Comparison of ENCODE assay signal across 18 cellular contexts in the genomic region with DNA sequence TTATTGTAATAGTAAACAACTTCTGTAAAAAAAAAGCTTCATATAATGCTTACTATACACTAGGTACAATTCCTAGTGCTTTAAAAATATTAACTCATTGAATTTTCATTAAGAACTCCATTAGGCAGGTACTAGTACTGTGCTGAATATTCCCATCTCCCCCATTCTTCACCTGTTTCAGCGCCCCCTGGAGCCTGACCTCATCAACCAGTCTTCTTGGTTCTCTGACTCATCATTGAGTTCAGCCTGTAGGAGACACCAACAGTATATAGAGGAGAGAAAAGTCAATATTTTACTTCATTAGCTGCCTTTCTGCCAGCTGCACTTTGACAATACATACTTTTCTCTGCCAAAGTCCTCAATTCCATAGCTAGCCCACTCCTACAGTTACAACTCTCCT.
DNase-seq lines count a peak whose midpoint lies in the region; ATAC-seq, FAIRE-seq and TF ChIP-seq lines count a peak whose summit lies in the region.
"Had no signal": no experiment of that assay in that cellular context is flagged by ENCODE, and none has a peak within 500 bp of the region (broad histone marks: within the 10 kb centered on the region; RNA-seq: fewer than 3 reads in every experiment).

No MANE protein-coding gene starts in this region.

- H2AFZ ChIP-seq in H9 (ENCODE audit: low read length): no peak overlapping the region
- no peak overlapping the region for H2AFZ ChIP-seq in GM12878 (ENCODE audit: control insufficient read depth, low read depth, low read length)
- no peak overlapping the region for H2AFZ ChIP-seq in neural progenitor cell (replicated peaks)

- no peak overlapping the region for H3T11ph ChIP-seq in H9 (ENCODE audit: low read length)

- no peaks in the 10 kb centered on the region for H3K23me2 ChIP-seq in H9 (ENCODE audit: insufficient read length, low read depth, low read length, poor library complexity, severe bottlenecking)

- no TSS peak for BruUV-seq in GM12878 (replicated peaks; lab: Mats Ljungman, UMichigan)

- no peak for TF ChIP-seq POLR2A in GM12878 (IDR thresholded peaks at IDR 0.05; ENCODE audit: low read depth, low read length)

- no peaks in the 10 kb centered on the region for H3K36me3 Mint-ChIP-seq in H9 (ENCODE audit: insufficient read depth in 1 of 3, low read depth in 3 of 3)
- H3K36me3 Mint-ChIP-seq in neural progenitor cell: no peaks in the 10 kb centered on the region
- H3K36me3 Mint-ChIP-seq: CD4-positive, CD25-positive, alpha-beta regulatory T cell; type B pancreatic cell had no signal

- SMC1A ChIA-PET in GM12878 (lab: Charles Lee; ENCODE audit: uncharacterized antibody, unreplicated experiment): no interaction called here

- no peak overlapping the region for H3K18ac ChIP-seq in H9 (ENCODE audit: insufficient read length, low read depth, low read length)

- WGBS in H9 (ENCODE audit: extremely low coverage, insufficient read length, low lambda C conversion rate): no CpG with 5 or more reads among the region's 1 CpG
- 0% methylated on average over 1 of the region's 1 CpG for WGBS in GM12878 (ENCODE audit: insufficient coverage, insufficient replicate concordance, low lambda C conversion rate, missing lambda C conversion rate)

- no peaks in the 10 kb centered on the region for H3F3A ChIP-seq in neural progenitor cell (ENCODE audit: low read depth)

- no peak overlapping the region for H2BK120ac ChIP-seq in H9 (ENCODE audit: low read depth, low read length, poor library complexity, severe bottlenecking)

- H2BK12ac ChIP-seq in H9 (ENCODE audit: insufficient read length, low read depth, low read length): no peak overlapping the region

- POLR2A ChIA-PET in GM12878 (lab: Charles Lee): no interaction called here

- H3K9me3 ChIP-seq in H9 (ENCODE audit: control insufficient read depth, low read depth, low read length): no peaks in the 10 kb centered on the region
- H3K9me3 ChIP-seq in GM12878 (replicated peaks; ENCODE audit: control insufficient read depth, insufficient read depth, low read length): no peaks in the 10 kb centered on the region
- no peaks in the 10 kb centered on the region for H3K9me3 ChIP-seq in neural progenitor cell (ENCODE audit: low read depth)
- H3K9me3 ChIP-seq: gastrocnemius medialis, lower lobe of right lung, sigmoid colon had no signal

- H2AK5ac ChIP-seq in H9 (ENCODE audit: insufficient read length, low read length): no peak overlapping the region

- H3K79me2 ChIP-seq in H9 (ENCODE audit: insufficient read depth, low read length): no peaks in the 10 kb centered on the region
- no peaks in the 10 kb centered on the region for H3K79me2 ChIP-seq in GM12878 (ENCODE audit: control insufficient read depth, insufficient read depth, low read length)
- H3K79me2 ChIP-seq in neural progenitor cell (ENCODE audit: low read depth): no peaks in the 10 kb centered on the region

- H3K4me1 Mint-ChIP-seq in H9 (peaks cover 4 to 5% of the 10 kb centered on the region in 2 experiments; a peak in 2 of 4 replicates), neural progenitor cell (peaks cover 19% of the 10 kb centered on the region)
- H3K4me1 Mint-ChIP-seq: CD4-positive, CD25-positive, alpha-beta regulatory T cell had no signal

- no peak overlapping the region for H3K14ac ChIP-seq in H9 (ENCODE audit: insufficient read depth, low read length)

- H3K27me3 Mint-ChIP-seq in H9 (ENCODE audit: low read depth) (no peaks in the 10 kb centered on the region), neural progenitor cell (ENCODE audit: insufficient read depth, low read depth) (no peaks in the 10 kb centered on the region)
- H3K27me3 Mint-ChIP-seq: stimulated activated naive CD8-positive, alpha-beta T cell treated with anti-CD3 and anti-CD28 coated beads, Interleukin-15, Interleukin-2, amounts not matched to agents 100 ng/mL and 50 ng/mL, for 24 hours had no signal

- H2BK15ac ChIP-seq in H9 (ENCODE audit: low read depth, low read length): no peak overlapping the region

- H3K56ac ChIP-seq in H9 (ENCODE audit: insufficient read length, low read depth, low read length): no peak overlapping the region

- no peak for TF ChIP-seq EP300 in GM12878 (IDR thresholded peaks at IDR 0.05; ENCODE audit: borderline replicate concordance in 1 of 2, control insufficient read depth in 1 of 2, low read depth in 2 of 2, low read length in 2 of 2)

- in situ Hi-C loops in GM12878 (cut with MboI): no loop called here

- no peak for TF ChIP-seq RAD21 in GM12878 (IDR thresholded peaks at IDR 0.05; ENCODE audit: insufficient read depth, low read depth, low read length)

- H3K4me2 ChIP-seq in H9 (ENCODE audit: insufficient read depth, insufficient read length, low read length): no peak overlapping the region
- H3K4me2 ChIP-seq in GM12878 (ENCODE audit: control insufficient read depth, insufficient read depth): no peak overlapping the region
- H3K4me2 ChIP-seq in neural progenitor cell: no peak overlapping the region

- no peak overlapping the region for H3K4me3 ChIP-seq in GM12878
- no peak overlapping the region for H3K4me3 ChIP-seq in neural progenitor cell
- H3K4me3 ChIP-seq: gastrocnemius medialis, lower lobe of right lung, sigmoid colon, SJSA1 had no signal

- no peak overlapping the region for H3K4ac ChIP-seq in H9 (ENCODE audit: low read depth, low read length)

- H3K27ac ChIP-seq in H9 (ENCODE audit: insufficient read length, low read depth, low read length) (no peak overlapping the region), GM12878 (ENCODE audit: control insufficient read depth, insufficient read depth) (no peak overlapping the region), neural progenitor cell (no peak overlapping the region)
- H3K27ac ChIP-seq: gastrocnemius medialis, lower lobe of right lung, sigmoid colon, SJSA1 had no signal

- H4K5ac ChIP-seq in H9 (ENCODE audit: insufficient read length, low read depth, low read length): no peak overlapping the region

- no peak for FAIRE-seq in GM12878 (lab: Jason Lieb, UNC)

- H3K36me3 ChIP-seq in GM12878 (ENCODE audit: control insufficient read depth in 2 of 2, insufficient read depth in 2 of 2, low read length in 1 of 2) (no peaks in the 10 kb centered on the region), neural progenitor cell (no peaks in the 10 kb centered on the region)
- H3K36me3 ChIP-seq: gastrocnemius medialis, lower lobe of right lung, sigmoid colon, SJSA1 had no signal

- no peaks in the 10 kb centered on the region for H3K9me3 Mint-ChIP-seq in H9
- H3K9me3 Mint-ChIP-seq in neural progenitor cell: no peaks in the 10 kb centered on the region
- H3K9me3 Mint-ChIP-seq: type B pancreatic cell had no signal

- H3K27ac Mint-ChIP-seq in H9: no peak overlapping the region
- no peak overlapping the region for H3K27ac Mint-ChIP-seq in neural progenitor cell
- H3K27ac Mint-ChIP-seq: CD4-positive, CD25-positive, alpha-beta regulatory T cell; stimulated activated naive CD8-positive, alpha-beta T cell treated with anti-CD3 and anti-CD28 coated beads, Interleukin-15, Interleukin-2, amounts not matched to agents 100 ng/mL and 50 ng/mL, for 24 hours; type B pancreatic cell had no signal

- H3K27me3 ChIP-seq in H9 (ENCODE audit: insufficient read depth, low read length) (no peaks in the 10 kb centered on the region), GM12878 (replicated peaks in 1 of 2; ENCODE audit: control insufficient read depth in 2 of 2, insufficient read depth in 2 of 2, low read length in 1 of 2) (no peaks in the 10 kb centered on the region), neural progenitor cell (no peaks in the 10 kb centered on the region)
- H3K27me3 ChIP-seq: gastrocnemius medialis, sigmoid colon, SJSA1 had no signal

- no peak overlapping the region for H3K4me3 Mint-ChIP-seq in H9
- no peak overlapping the region for H3K4me3 Mint-ChIP-seq in neural progenitor cell
- H3K4me3 Mint-ChIP-seq: CD4-positive, CD25-positive, alpha-beta regulatory T cell; stimulated activated naive CD8-positive, alpha-beta T cell treated with anti-CD3 and anti-CD28 coated beads, Interleukin-15, Interleukin-2, amounts not matched to agents 100 ng/mL and 50 ng/mL, for 24 hours; type B pancreatic cell had no signal

- H3K4me1 ChIP-seq in H9 (ENCODE audit: insufficient read depth, low read length) (peaks cover 4% of the 10 kb centered on the region; the same call in 1 of the 2 replicates), GM12878 (ENCODE audit: control insufficient read depth, insufficient read depth, low read length) (no peaks in the 10 kb centered on the region), neural progenitor cell (peaks cover 7% of the 10 kb centered on the region)
- H3K4me1 ChIP-seq: gastrocnemius medialis, lower lobe of right lung, SJSA1 had no signal

- peak; percentile 45; the same call in 1 of the 3 replicates for ATAC-seq in GM12878
- no peak for ATAC-seq in GM21515 (IDR thresholded peaks at IDR 0.05; ENCODE audit: unreplicated experiment)
- no peak for ATAC-seq in HG03460 (IDR thresholded peaks at IDR 0.05; ENCODE audit: unreplicated experiment)
- ATAC-seq: gastrocnemius medialis, lower lobe of right lung had no signal

- DNase-seq in NCI-H748 (lab: John Stamatoyannopoulos, UW; ENCODE audit: unreplicated experiment) (peak; percentile 15), NCI-H748 treated with DMSO at 0.1 percent for 48 hours (lab: John Stamatoyannopoulos, UW) (no peak), H9 (peak; percentile 56), GM12878 (ENCODE audit: low read depth, low spot score) (no peak), neural progenitor cell (ENCODE audit: low spot score) (peak; percentile 24), SKM-1 treated with dmso at 0.1 percent for 144 hours (lab: John Stamatoyannopoulos, UW; ENCODE audit: unreplicated experiment) (no peak)
- DNase-seq: CD4-positive, CD25-positive, alpha-beta regulatory T cell; EL; gastrocnemius medialis; lower lobe of right lung; NCI-H1436 treated with DMSO at 0.1 percent for 48 hours; OCI-M1; sigmoid colon had no signal

- intact Hi-C loops in GM12878 (cut with micrococcal nuclease; ENCODE audit: unreplicated experiment): no loop called here

- H4K91ac ChIP-seq in H9 (ENCODE audit: insufficient read length, low read depth, low read length): no peak overlapping the region

- H4K20me1 ChIP-seq in H9 (ENCODE audit: control insufficient read depth, insufficient read depth, insufficient read length): no peaks in the 10 kb centered on the region
- no peaks in the 10 kb centered on the region for H4K20me1 ChIP-seq in GM12878 (ENCODE audit: control insufficient read depth, insufficient read depth)
- no peaks in the 10 kb centered on the region for H4K20me1 ChIP-seq in neural progenitor cell (ENCODE audit: low read depth)

- H3K23ac ChIP-seq in H9 (ENCODE audit: insufficient read length, low read depth, low read length): no peak overlapping the region

- no peak overlapping the region for H3K9ac ChIP-seq in H9 (ENCODE audit: extremely low read depth, insufficient read length, low read length)
- H3K9ac ChIP-seq in GM12878 (ENCODE audit: control insufficient read depth, insufficient read depth, low read length): no peak overlapping the region
- no peak overlapping the region for H3K9ac ChIP-seq in neural progenitor cell

- TF ChIP-seq CTCF in H9 (conservative IDR thresholded peaks at IDR 0.05) (peak; percentile 69), GM12878 (IDR thresholded peaks at IDR 0.05 in 2 of 3, conservative IDR thresholded peaks at IDR 0.05 in 1 of 3; ENCODE audit: control insufficient read depth in 2 of 3, extremely low read depth in 1 of 3, insufficient read depth in 1 of 3, low read depth in 3 of 3, low read length in 3 of 3) (peak in 1 of 3 experiments; percentile 25; a peak in 1 of 6 replicates), neural progenitor cell (IDR thresholded peaks at IDR 0.05) (peak; percentile 52)

- H2BK20ac ChIP-seq in H9 (ENCODE audit: low read depth, low read length, poor library complexity, severe bottlenecking): no peak overlapping the region

- no peaks in the 10 kb centered on the region for H3K79me1 ChIP-seq in H9 (ENCODE audit: insufficient read depth, low read depth, low read length, poor library complexity, severe bottlenecking)

- no peak overlapping the region for H2BK5ac ChIP-seq in H9 (ENCODE audit: insufficient read length, low read length)

- H4K8ac ChIP-seq in H9 (replicated peaks; ENCODE audit: insufficient read length, low read depth, low read length): no peak overlapping the region

- CTCF ChIA-PET in GM12878 (lab: Yijun Ruan, JAX): interaction anchor here (0.6 to 1.5 kb wide), 2 partner anchors 8 to 19 kb away, joined by 5 to 8 read pairs; no protein-coding TSS in a partner anchor

- RAD21 ChIA-PET in GM12878 (lab: Charles Lee; ENCODE audit: unreplicated experiment): no interaction called here

Comparison
In these comparisons a context has a peak if more than half of its experiments do, and no peak if none do; other contexts are left out.
1. DNase-seq: peak in NCI-H748 (single experiment), H9 (single experiment) and neural progenitor cell (single experiment); none in NCI-H748 treated with DMSO at 0.1 percent for 48 hours (single experiment), GM12878 (single experiment) and SKM-1 treated with dmso at 0.1 percent for 144 hours (single experiment).